ENCODE assay signal across 1 cellular context in genomic region chr16:71895679-71896385, GRCh38.
TF ChIP-seq lines count a peak whose summit lies in the region.

No MANE protein-coding gene starts in this region.

TF ChIP-seq in K562, 482 proteins besides CTCF, POLR2A, EP300 and RAD21 (continued from another document):
- no peak for TF ChIP-seq ZNF778 (CRISPR knock-in tag; IDR thresholded peaks at IDR 0.05)
- peak; percentile 54; the same call in 1 of the 2 replicates for TF ChIP-seq ZFX (CRISPR knock-in tag; IDR thresholded peaks at IDR 0.05)
- no peak for TF ChIP-seq PML (IDR thresholded peaks at IDR 0.05; ENCODE audit: low read length)
- no peak for TF ChIP-seq ZNF212 (CRISPR knock-in tag; IDR thresholded peaks at IDR 0.05)
- TF ChIP-seq, protein P1, sequence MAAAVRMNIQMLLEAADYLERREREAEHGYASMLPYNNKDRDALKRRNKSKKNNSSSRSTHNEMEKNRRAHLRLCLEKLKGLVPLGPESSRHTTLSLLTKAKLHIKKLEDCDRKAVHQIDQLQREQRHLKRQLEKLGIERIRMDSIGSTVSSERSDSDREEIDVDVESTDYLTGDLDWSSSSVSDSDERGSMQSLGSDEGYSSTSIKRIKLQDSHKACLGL (CRISPR knock-in tag; IDR thresholded peaks at IDR 0.05; ENCODE audit: borderline replicate concordance, poor library complexity, severe bottlenecking), result no peak
- TF ChIP-seq UBTF (IDR thresholded peaks at IDR 0.05; ENCODE audit: borderline replicate concordance in 1 of 2, low read depth in 2 of 2, low read length in 2 of 2), result peak; percentile 36 to 63; a peak in 1 of 4 replicates
- TF ChIP-seq, protein P2, sequence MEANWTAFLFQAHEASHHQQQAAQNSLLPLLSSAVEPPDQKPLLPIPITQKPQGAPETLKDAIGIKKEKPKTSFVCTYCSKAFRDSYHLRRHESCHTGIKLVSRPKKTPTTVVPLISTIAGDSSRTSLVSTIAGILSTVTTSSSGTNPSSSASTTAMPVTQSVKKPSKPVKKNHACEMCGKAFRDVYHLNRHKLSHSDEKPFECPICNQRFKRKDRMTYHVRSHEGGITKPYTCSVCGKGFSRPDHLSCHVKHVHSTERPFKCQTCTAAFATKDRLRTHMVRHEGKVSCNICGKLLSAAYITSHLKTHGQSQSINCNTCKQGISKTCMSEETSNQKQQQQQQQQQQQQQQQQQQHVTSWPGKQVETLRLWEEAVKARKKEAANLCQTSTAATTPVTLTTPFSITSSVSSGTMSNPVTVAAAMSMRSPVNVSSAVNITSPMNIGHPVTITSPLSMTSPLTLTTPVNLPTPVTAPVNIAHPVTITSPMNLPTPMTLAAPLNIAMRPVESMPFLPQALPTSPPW (CRISPR knock-in tag; IDR thresholded peaks at IDR 0.05), result no peak
- no peak for TF ChIP-seq HCFC1 (IDR thresholded peaks at IDR 0.05; ENCODE audit: low read depth, low read length)
- TF ChIP-seq, protein P3, sequence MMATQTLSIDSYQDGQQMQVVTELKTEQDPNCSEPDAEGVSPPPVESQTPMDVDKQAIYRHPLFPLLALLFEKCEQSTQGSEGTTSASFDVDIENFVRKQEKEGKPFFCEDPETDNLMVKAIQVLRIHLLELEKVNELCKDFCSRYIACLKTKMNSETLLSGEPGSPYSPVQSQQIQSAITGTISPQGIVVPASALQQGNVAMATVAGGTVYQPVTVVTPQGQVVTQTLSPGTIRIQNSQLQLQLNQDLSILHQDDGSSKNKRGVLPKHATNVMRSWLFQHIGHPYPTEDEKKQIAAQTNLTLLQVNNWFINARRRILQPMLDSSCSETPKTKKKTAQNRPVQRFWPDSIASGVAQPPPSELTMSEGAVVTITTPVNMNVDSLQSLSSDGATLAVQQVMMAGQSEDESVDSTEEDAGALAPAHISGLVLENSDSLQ (IDR thresholded peaks at IDR 0.05), result no peak
- TF ChIP-seq KLF13 (tag; IDR thresholded peaks at IDR 0.05; ENCODE audit: borderline replicate concordance, low read depth), result peak; percentile 70
- TF ChIP-seq, protein P4, sequence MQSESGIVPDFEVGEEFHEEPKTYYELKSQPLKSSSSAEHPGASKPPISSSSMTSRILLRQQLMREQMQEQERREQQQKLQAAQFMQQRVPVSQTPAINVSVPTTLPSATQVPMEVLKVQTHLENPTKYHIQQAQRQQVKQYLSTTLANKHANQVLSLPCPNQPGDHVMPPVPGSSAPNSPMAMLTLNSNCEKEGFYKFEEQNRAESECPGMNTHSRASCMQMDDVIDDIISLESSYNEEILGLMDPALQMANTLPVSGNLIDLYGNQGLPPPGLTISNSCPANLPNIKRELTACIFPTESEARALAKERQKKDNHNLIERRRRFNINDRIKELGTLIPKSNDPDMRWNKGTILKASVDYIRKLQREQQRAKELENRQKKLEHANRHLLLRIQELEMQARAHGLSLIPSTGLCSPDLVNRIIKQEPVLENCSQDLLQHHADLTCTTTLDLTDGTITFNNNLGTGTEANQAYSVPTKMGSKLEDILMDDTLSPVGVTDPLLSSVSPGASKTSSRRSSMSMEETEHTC (IDR thresholded peaks at IDR 0.05), result no peak
- TF ChIP-seq RBFOX2 (IDR thresholded peaks at IDR 0.05; ENCODE audit: low read depth, low read length), result peak; percentile 88
- TF ChIP-seq THRAP3 (IDR thresholded peaks at IDR 0.05; ENCODE audit: borderline replicate concordance), result no peak
- TF ChIP-seq, protein P5, sequence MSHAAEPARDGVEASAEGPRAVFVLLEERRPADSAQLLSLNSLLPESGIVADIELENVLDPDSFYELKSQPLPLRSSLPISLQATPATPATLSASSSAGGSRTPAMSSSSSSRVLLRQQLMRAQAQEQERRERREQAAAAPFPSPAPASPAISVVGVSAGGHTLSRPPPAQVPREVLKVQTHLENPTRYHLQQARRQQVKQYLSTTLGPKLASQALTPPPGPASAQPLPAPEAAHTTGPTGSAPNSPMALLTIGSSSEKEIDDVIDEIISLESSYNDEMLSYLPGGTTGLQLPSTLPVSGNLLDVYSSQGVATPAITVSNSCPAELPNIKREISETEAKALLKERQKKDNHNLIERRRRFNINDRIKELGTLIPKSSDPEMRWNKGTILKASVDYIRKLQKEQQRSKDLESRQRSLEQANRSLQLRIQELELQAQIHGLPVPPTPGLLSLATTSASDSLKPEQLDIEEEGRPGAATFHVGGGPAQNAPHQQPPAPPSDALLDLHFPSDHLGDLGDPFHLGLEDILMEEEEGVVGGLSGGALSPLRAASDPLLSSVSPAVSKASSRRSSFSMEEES (CRISPR knock-in tag; IDR thresholded peaks at IDR 0.05), result no peak
